Comparison of ENCODE assay signal across 8 cellular contexts in genomic region chr4:140373328-140374129, GRCh38. TPM values are rescaled to one million over a fixed set of nuclear protein-coding genes. Genes with fewer than 3 reads are reported as not detected.
DNase-seq lines count a peak whose midpoint lies in the region; ATAC-seq and TF ChIP-seq lines count a peak whose summit lies in the region.

SCOC (plus strand) TSS chr4:140373646; CDS start chr4:140379171, 5,525 bp downstream.

- ATAC-seq in activated CD8-positive, alpha-beta memory T cell treated with anti-CD3 and anti-CD28 coated beads, Interleukin-2, amount 10 ng/mL, durations not matched to agents 7 days and 5 days = peak; percentile 97

- no peaks in the 10 kb centered on the region for H3K9me3 Mint-ChIP-seq in activated CD8-positive, alpha-beta memory T cell treated with anti-CD3 and anti-CD28 coated beads, Interleukin-2, amount 10 ng/mL, durations not matched to agents 7 days and 5 days (ENCODE audit: low read depth)

- peak within 1 kb of the TSS in 1 of 2 experiments; percentile 38 for H3K14ac ChIP-seq in mesenchymal stem cell (ENCODE audit: low read length in 2 of 2)

- H3K27me3 ChIP-seq in endocrine pancreas (ENCODE audit: control insufficient read depth, insufficient read depth, low read length) (no peaks in the 10 kb centered on the region), mesenchymal stem cell (ENCODE audit: control insufficient read depth in 1 of 2, insufficient read depth in 1 of 2, low read length in 2 of 2) (no peaks in the 10 kb centered on the region)

- CTCF ChIA-PET in activated CD8-positive, alpha-beta memory T cell treated with anti-CD3 and anti-CD28 coated beads, Interleukin-2, amount 10 ng/mL, durations not matched to agents 7 days and 5 days (lab: Charles Lee) = interaction anchor here (1.0 to 3.7 kb wide), 13 partner anchors 9 to 1353 kb away, joined by 3 to 38 read pairs (median 5); partner anchors contain the start of gene ELMOD2

- no peak within 1 kb of the TSS for H2BK120ac ChIP-seq in mesenchymal stem cell (ENCODE audit: low read depth, low read length)

- H2AK5ac ChIP-seq in mesenchymal stem cell (ENCODE audit: low read length, severe bottlenecking) = no peak within 1 kb of the TSS

- peak within 1 kb of the TSS; percentile 96 for H3K9ac ChIP-seq in endocrine pancreas (ENCODE audit: control insufficient read depth, insufficient read depth, low read length)
- peak within 1 kb of the TSS; percentile 90 for H3K9ac ChIP-seq in mesenchymal stem cell (ENCODE audit: low read length)

- DNase-seq in CMK (ENCODE audit: low read depth) (peak; percentile 93), GM20000 (ENCODE audit: low spot score) (peak; percentile 95), HT-29 (ENCODE audit: low spot score) (peak; percentile 99), NOMO-1 (lab: John Stamatoyannopoulos, UW; ENCODE audit: unreplicated experiment in 2 of 2) (peak; percentile 97 to 98), mesenchymal stem cell (peak; percentile 99)
- peak; percentile 99 for DNase-seq in activated CD8-positive, alpha-beta memory T cell treated with anti-CD3 and anti-CD28 coated beads, Interleukin-2, amount 10 ng/mL, durations not matched to agents 7 days and 5 days
- peak; percentile 91 for DNase-seq in stimulated activated CD8-positive, alpha-beta memory T cell treated with anti-CD3 and anti-CD28 coated beads, Interleukin-12 subunit alpha, Interleukin-12 subunit beta, amount 100 ng/mL, for 4 hours (ENCODE audit: low read depth)

- H3K4me2 ChIP-seq in mesenchymal stem cell (ENCODE audit: low read length, poor library complexity, severe bottlenecking) = peak within 1 kb of the TSS; percentile 77

- peaks cover 24% of the 10 kb centered on the region for H3K4me1 Mint-ChIP-seq in activated CD8-positive, alpha-beta memory T cell treated with anti-CD3 and anti-CD28 coated beads, Interleukin-2, amount 10 ng/mL, durations not matched to agents 7 days and 5 days

- TF ChIP-seq CTCF in GM20000 (IDR thresholded peaks at IDR 0.05; ENCODE audit: extremely low read depth, missing control alignments) = no peak

- peak within 1 kb of the TSS; percentile 48 for H2BK5ac ChIP-seq in mesenchymal stem cell (ENCODE audit: low read depth, low read length, poor library complexity, severe bottlenecking)

- peak within 1 kb of the TSS; percentile 13 to 68 for H3K4ac ChIP-seq in mesenchymal stem cell (ENCODE audit: low read depth in 1 of 2, low read length in 2 of 2)

- H2BK12ac ChIP-seq in mesenchymal stem cell (ENCODE audit: low read length in 2 of 2) = peak within 1 kb of the TSS; percentile 11 to 61

- H3K36me3 Mint-ChIP-seq in activated CD8-positive, alpha-beta memory T cell treated with anti-CD3 and anti-CD28 coated beads, Interleukin-2, amount 10 ng/mL, durations not matched to agents 7 days and 5 days = no peaks in the 10 kb centered on the region

- WGBS in mesenchymal stem cell = under 1% methylated on average over 62 of the region's 63 CpGs

- H3K27me3 Mint-ChIP-seq in activated CD8-positive, alpha-beta memory T cell treated with anti-CD3 and anti-CD28 coated beads, Interleukin-2, amount 10 ng/mL, durations not matched to agents 7 days and 5 days = no peaks in the 10 kb centered on the region

- peak within 1 kb of the TSS; percentile 87 for H4K8ac ChIP-seq in mesenchymal stem cell (ENCODE audit: low read length)

- H3K23ac ChIP-seq in mesenchymal stem cell (ENCODE audit: low read length in 2 of 2) = peak within 1 kb of the TSS in 1 of 2 experiments; percentile 23

- H3K36me3 ChIP-seq in endocrine pancreas (ENCODE audit: control insufficient read depth, insufficient read depth, low read length) (no peaks in the 10 kb centered on the region), mesenchymal stem cell (ENCODE audit: control insufficient read depth in 1 of 2, insufficient read depth in 2 of 2, low read depth in 1 of 2, low read length in 2 of 2) (no peaks in the 10 kb centered on the region)

- H3K9me3 ChIP-seq in endocrine pancreas (ENCODE audit: control insufficient read depth, low read length) (no peaks in the 10 kb centered on the region), mesenchymal stem cell (ENCODE audit: control insufficient read depth, low read length) (no peaks in the 10 kb centered on the region)

- peak within 1 kb of the TSS; percentile 55 for H2AFZ ChIP-seq in mesenchymal stem cell (ENCODE audit: low read depth, low read length)

- peak within 1 kb of the TSS; percentile 86 for H3K27ac ChIP-seq in mesenchymal stem cell (ENCODE audit: low read length, poor library complexity, severe bottlenecking)

- no peak within 1 kb of the TSS for H3K4me3 Mint-ChIP-seq in activated CD8-positive, alpha-beta memory T cell treated with anti-CD3 and anti-CD28 coated beads, Interleukin-2, amount 10 ng/mL, durations not matched to agents 7 days and 5 days

- H3K4me3 ChIP-seq in endocrine pancreas (ENCODE audit: control insufficient read depth, insufficient read depth, low read length) (peak within 1 kb of the TSS; percentile 98), mesenchymal stem cell (ENCODE audit: insufficient read depth in 1 of 2, low read depth in 1 of 2, low read length in 2 of 2) (peak within 1 kb of the TSS; percentile 78 to 90)

- peaks cover 4% of the 10 kb centered on the region for H3K79me1 ChIP-seq in mesenchymal stem cell (replicated peaks; ENCODE audit: low read length, poor library complexity, severe bottlenecking)

- H2BK15ac ChIP-seq in mesenchymal stem cell (ENCODE audit: low read depth, poor library complexity, severe bottlenecking) = peak within 1 kb of the TSS; percentile 33

- H3K4me1 ChIP-seq in endocrine pancreas (ENCODE audit: control insufficient read depth, insufficient read depth, low read length) (peaks cover 14% of the 10 kb centered on the region), mesenchymal stem cell (ENCODE audit: control insufficient read depth, insufficient read depth, low read depth, low read length) (no peaks in the 10 kb centered on the region)

- peak within 1 kb of the TSS; percentile 63 to 92 for H3K18ac ChIP-seq in mesenchymal stem cell (ENCODE audit: low read depth in 1 of 2, low read length in 2 of 2)

- peak within 1 kb of the TSS; percentile 45 for H3K27ac Mint-ChIP-seq in activated CD8-positive, alpha-beta memory T cell treated with anti-CD3 and anti-CD28 coated beads, Interleukin-2, amount 10 ng/mL, durations not matched to agents 7 days and 5 days

- H4K91ac ChIP-seq in mesenchymal stem cell (ENCODE audit: low read length) = peak within 1 kb of the TSS; percentile 96

RNA-seq across cellular contexts. Expression of gene SCOC, which starts in this region (rescaled TPM):
- 9.5 and 10.8 TPM in 2 replicates for total RNA-seq in HT-29 (2014; rRNA removed; shearing (Covaris generic))
- 10 to 100 TPM; 22.3 to 26.6 TPM for total RNA-seq in activated CD8-positive, alpha-beta memory T cell treated with anti-CD3 and anti-CD28 coated beads, Interleukin-2, amount 10 ng/mL, durations not matched to agents 7 days and 5 days
- 32.6 TPM for polyA plus RNA-seq in mesenchymal stem cell (2013, experiment 1 of 2)
- 33.8 TPM for polyA plus RNA-seq in mesenchymal stem cell (2013, experiment 2 of 2)

Comparison
In these comparisons a context has a peak if more than half of its experiments do, and no peak if none do; other contexts are left out.
1. Peak in every context shown above with its lines: DNase-seq, ATAC-seq, H3K4me3 ChIP-seq and H3K27ac ChIP-seq.